Comparison of ENCODE assay signal across 8 cellular contexts in the genomic region with DNA sequence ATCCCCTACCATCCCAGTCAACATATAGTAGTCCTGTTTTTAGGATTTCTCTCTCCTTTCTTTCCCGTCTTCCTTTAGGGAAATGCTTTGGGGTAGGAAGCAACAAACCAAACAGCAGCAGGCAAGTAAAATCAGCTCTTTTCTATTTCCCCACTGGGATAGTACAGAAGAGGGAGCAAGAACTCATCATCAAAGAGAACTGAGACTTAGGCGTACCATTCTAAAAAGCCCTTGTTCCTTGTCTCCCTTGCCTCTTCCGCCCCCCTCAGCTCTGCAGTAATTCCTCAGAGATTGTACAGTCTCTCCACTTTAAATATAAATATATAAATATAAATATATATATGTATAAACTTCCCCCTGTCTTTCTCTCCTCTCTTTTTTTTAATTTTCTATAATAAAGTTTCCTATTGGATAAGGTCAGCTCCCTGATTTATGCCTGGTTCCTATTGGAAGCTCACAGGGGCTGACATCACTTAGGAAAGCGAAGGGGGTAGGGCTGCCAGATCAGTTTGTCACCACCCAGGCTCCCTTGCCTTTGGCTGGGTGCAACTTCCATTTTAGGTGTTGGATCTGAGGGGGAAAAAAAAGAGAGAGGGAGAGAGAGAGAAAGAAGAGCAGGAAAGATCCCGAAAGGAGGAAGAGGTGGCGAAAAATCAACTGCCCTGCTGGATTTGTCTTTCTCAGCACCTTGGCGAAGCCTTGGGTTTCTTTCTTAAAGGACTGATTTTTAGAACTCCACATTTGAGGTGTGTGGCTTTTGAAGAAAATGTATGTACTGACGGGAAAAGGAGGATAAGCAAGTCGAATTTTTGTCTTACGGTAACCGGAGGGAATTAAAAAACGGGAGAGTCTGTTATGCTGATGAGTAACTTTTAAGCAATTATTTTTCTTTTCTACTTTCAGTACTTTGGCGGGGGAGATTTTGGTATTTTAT. TPM values are rescaled to one million over a fixed set of nuclear protein-coding genes. Genes with fewer than 3 reads are reported as not detected.
DNase-seq lines count a peak whose midpoint lies in the region; ATAC-seq lines count a peak whose summit lies in the region.

A gene with protein sequence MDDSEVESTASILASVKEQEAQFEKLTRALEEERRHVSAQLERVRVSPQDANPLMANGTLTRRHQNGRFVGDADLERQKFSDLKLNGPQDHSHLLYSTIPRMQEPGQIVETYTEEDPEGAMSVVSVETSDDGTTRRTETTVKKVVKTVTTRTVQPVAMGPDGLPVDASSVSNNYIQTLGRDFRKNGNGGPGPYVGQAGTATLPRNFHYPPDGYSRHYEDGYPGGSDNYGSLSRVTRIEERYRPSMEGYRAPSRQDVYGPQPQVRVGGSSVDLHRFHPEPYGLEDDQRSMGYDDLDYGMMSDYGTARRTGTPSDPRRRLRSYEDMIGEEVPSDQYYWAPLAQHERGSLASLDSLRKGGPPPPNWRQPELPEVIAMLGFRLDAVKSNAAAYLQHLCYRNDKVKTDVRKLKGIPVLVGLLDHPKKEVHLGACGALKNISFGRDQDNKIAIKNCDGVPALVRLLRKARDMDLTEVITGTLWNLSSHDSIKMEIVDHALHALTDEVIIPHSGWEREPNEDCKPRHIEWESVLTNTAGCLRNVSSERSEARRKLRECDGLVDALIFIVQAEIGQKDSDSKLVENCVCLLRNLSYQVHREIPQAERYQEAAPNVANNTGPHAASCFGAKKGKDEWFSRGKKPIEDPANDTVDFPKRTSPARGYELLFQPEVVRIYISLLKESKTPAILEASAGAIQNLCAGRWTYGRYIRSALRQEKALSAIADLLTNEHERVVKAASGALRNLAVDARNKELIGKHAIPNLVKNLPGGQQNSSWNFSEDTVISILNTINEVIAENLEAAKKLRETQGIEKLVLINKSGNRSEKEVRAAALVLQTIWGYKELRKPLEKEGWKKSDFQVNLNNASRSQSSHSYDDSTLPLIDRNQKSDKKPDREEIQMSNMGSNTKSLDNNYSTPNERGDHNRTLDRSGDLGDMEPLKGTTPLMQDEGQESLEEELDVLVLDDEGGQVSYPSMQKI (plus strand): TSS at position 502 of the 934 bp plus-strand sequence. CDS start 29,677 bp downstream, outside the sequence.

- no peaks in the 10 kb centered on the region for H3K27me3 ChIP-seq in layer of hippocampus (ENCODE audit: control insufficient read depth, insufficient read depth, low read length)

- H3K27me3 Mint-ChIP-seq in dendritic cell treated with granulocyte-macrophage colony-stimulating factor and Interleukin-4, amounts not matched to agents 40 ng/mL and 50 ng/mL, for 4 days: no peaks in the 10 kb centered on the region
- peaks cover 3% of the 10 kb centered on the region for H3K27me3 Mint-ChIP-seq in activated CD8-positive, alpha-beta memory T cell treated with anti-CD3 and anti-CD28 coated beads, Interleukin-2, amount 10 ng/mL, durations not matched to agents 7 days and 5 days

- H3K4me3 Mint-ChIP-seq in dendritic cell treated with granulocyte-macrophage colony-stimulating factor and Interleukin-4, amounts not matched to agents 40 ng/mL and 50 ng/mL, for 4 days: peak within 1 kb of the TSS; percentile 93
- peak within 1 kb of the TSS; percentile 23 for H3K4me3 Mint-ChIP-seq in stimulated activated effector memory CD8-positive, alpha-beta T cell treated with anti-CD3 and anti-CD28 coated beads, Interleukin-12 subunit alpha, Interleukin-12 subunit beta, amount 100 ng/mL, for 72 hours
- no peak within 1 kb of the TSS for H3K4me3 Mint-ChIP-seq in activated CD8-positive, alpha-beta memory T cell treated with anti-CD3 and anti-CD28 coated beads, Interleukin-2, amount 10 ng/mL, durations not matched to agents 7 days and 5 days

- CTCF ChIA-PET in activated CD8-positive, alpha-beta memory T cell treated with anti-CD3 and anti-CD28 coated beads, Interleukin-2, amount 10 ng/mL, durations not matched to agents 7 days and 5 days (lab: Charles Lee): interaction anchor here (0.6 to 4.1 kb wide), 5 partner anchors 9 to 413 kb away, joined by 3 to 18 read pairs (median 4); a partner anchor contains a TSS

- peak within 1 kb of the TSS; percentile 84 for H3K27ac ChIP-seq in layer of hippocampus (ENCODE audit: low read depth, low read length)

- intact Hi-C loops in dendritic cell treated with granulocyte-macrophage colony-stimulating factor and Interleukin-4, amounts not matched to agents 40 ng/mL and 50 ng/mL, for 4 days (cut with micrococcal nuclease): loop anchor here (2.0 kb wide), 1 partner anchor 31 kb away; no protein-coding TSS in a partner anchor

- peaks cover 31% of the 10 kb centered on the region for H3K36me3 Mint-ChIP-seq in dendritic cell treated with granulocyte-macrophage colony-stimulating factor and Interleukin-4, amounts not matched to agents 40 ng/mL and 50 ng/mL, for 4 days (ENCODE audit: low read depth)
- H3K36me3 Mint-ChIP-seq in stimulated activated effector memory CD8-positive, alpha-beta T cell treated with anti-CD3 and anti-CD28 coated beads, Interleukin-12 subunit alpha, Interleukin-12 subunit beta, amount 100 ng/mL, for 72 hours: no peaks in the 10 kb centered on the region
- no peaks in the 10 kb centered on the region for H3K36me3 Mint-ChIP-seq in activated CD8-positive, alpha-beta memory T cell treated with anti-CD3 and anti-CD28 coated beads, Interleukin-2, amount 10 ng/mL, durations not matched to agents 7 days and 5 days

- ATAC-seq in GM19468 (IDR thresholded peaks at IDR 0.05; ENCODE audit: extremely low read depth, unreplicated experiment): peak; percentile 64
- ATAC-seq in stimulated activated effector memory CD8-positive, alpha-beta T cell treated with anti-CD3 and anti-CD28 coated beads, Interleukin-12 subunit alpha, Interleukin-12 subunit beta, amount 100 ng/mL, for 72 hours: no peak
- ATAC-seq in activated CD8-positive, alpha-beta memory T cell treated with anti-CD3 and anti-CD28 coated beads, Interleukin-2, amount 10 ng/mL, durations not matched to agents 7 days and 5 days: no peak

- H3K27ac Mint-ChIP-seq in dendritic cell treated with granulocyte-macrophage colony-stimulating factor and Interleukin-4, amounts not matched to agents 40 ng/mL and 50 ng/mL, for 4 days: peak within 1 kb of the TSS; percentile 96
- H3K27ac Mint-ChIP-seq in stimulated activated effector memory CD8-positive, alpha-beta T cell treated with anti-CD3 and anti-CD28 coated beads, Interleukin-12 subunit alpha, Interleukin-12 subunit beta, amount 100 ng/mL, for 72 hours: no peak within 1 kb of the TSS
- H3K27ac Mint-ChIP-seq in activated CD8-positive, alpha-beta memory T cell treated with anti-CD3 and anti-CD28 coated beads, Interleukin-2, amount 10 ng/mL, durations not matched to agents 7 days and 5 days: no peak within 1 kb of the TSS

- peak; percentile 74 for DNase-seq in DMS53 treated with DMSO at 0.1 percent for 48 hours (lab: John Stamatoyannopoulos, UW; ENCODE audit: unreplicated experiment)
- peak; percentile 78 for DNase-seq in HK-2 (ENCODE audit: unreplicated experiment)
- peak; percentile 98 for DNase-seq in RPMI7951 (ENCODE audit: low read depth)
- no peak for DNase-seq in stimulated activated effector memory CD8-positive, alpha-beta T cell treated with anti-CD3 and anti-CD28 coated beads, Interleukin-12 subunit alpha, Interleukin-12 subunit beta, amount 100 ng/mL, for 72 hours (ENCODE audit: low spot score in 2 of 2)
- no peak for DNase-seq in activated CD8-positive, alpha-beta memory T cell treated with anti-CD3 and anti-CD28 coated beads, Interleukin-2, amount 10 ng/mL, durations not matched to agents 7 days and 5 days

- H3K4me1 Mint-ChIP-seq in dendritic cell treated with granulocyte-macrophage colony-stimulating factor and Interleukin-4, amounts not matched to agents 40 ng/mL and 50 ng/mL, for 4 days (ENCODE audit: low read depth): peaks cover 35% of the 10 kb centered on the region
- no peaks in the 10 kb centered on the region for H3K4me1 Mint-ChIP-seq in stimulated activated effector memory CD8-positive, alpha-beta T cell treated with anti-CD3 and anti-CD28 coated beads, Interleukin-12 subunit alpha, Interleukin-12 subunit beta, amount 100 ng/mL, for 72 hours
- H3K4me1 Mint-ChIP-seq in activated CD8-positive, alpha-beta memory T cell treated with anti-CD3 and anti-CD28 coated beads, Interleukin-2, amount 10 ng/mL, durations not matched to agents 7 days and 5 days: peaks cover 2% of the 10 kb centered on the region

- H3K9me3 Mint-ChIP-seq in dendritic cell treated with granulocyte-macrophage colony-stimulating factor and Interleukin-4, amounts not matched to agents 40 ng/mL and 50 ng/mL, for 4 days: no peaks in the 10 kb centered on the region
- H3K9me3 Mint-ChIP-seq in stimulated activated effector memory CD8-positive, alpha-beta T cell treated with anti-CD3 and anti-CD28 coated beads, Interleukin-12 subunit alpha, Interleukin-12 subunit beta, amount 100 ng/mL, for 72 hours: no peaks in the 10 kb centered on the region
- H3K9me3 Mint-ChIP-seq in activated CD8-positive, alpha-beta memory T cell treated with anti-CD3 and anti-CD28 coated beads, Interleukin-2, amount 10 ng/mL, durations not matched to agents 7 days and 5 days (ENCODE audit: low read depth): no peaks in the 10 kb centered on the region

RNA-seq across cellular contexts. Expression of the gene that starts here (rescaled TPM):
- 69.5 and 70.9 TPM in 2 replicates for total RNA-seq in RPMI7951 (2014; rRNA removed; shearing (Covaris generic))
- total RNA-seq in activated CD8-positive, alpha-beta memory T cell treated with anti-CD3 and anti-CD28 coated beads, Interleukin-2, amount 10 ng/mL, durations not matched to agents 7 days and 5 days: 1 to 10 TPM; 5.0 to 7.7 TPM

Comparison
In these comparisons a context has a peak if more than half of its experiments do, and no peak if none do; other contexts are left out.
1. DNase-seq: peak in DMS53 treated with DMSO at 0.1 percent for 48 hours (single experiment), HK-2 (single experiment) and RPMI7951 (single experiment); none in stimulated activated effector memory CD8-positive, alpha-beta T cell treated with anti-CD3 and anti-CD28 coated beads, Interleukin-12 subunit alpha, Interleukin-12 subunit beta, amount 100 ng/mL, for 72 hours (0 of 2) and activated CD8-positive, alpha-beta memory T cell treated with anti-CD3 and anti-CD28 coated beads, Interleukin-2, amount 10 ng/mL, durations not matched to agents 7 days and 5 days (single experiment).